ENCODE assay signal across 25 cellular contexts in genomic region chr1:115477071-115477470, GRCh38.
"Had no signal": no experiment of that assay in that cellular context is flagged by ENCODE, and none has a peak within 500 bp of the region (broad histone marks: within the 10 kb centered on the region; RNA-seq: fewer than 3 reads in every experiment).

No MANE protein-coding gene starts in this region.

- ATAC-seq: mucosa of descending colon; naive thymus-derived CD4-positive, alpha-beta T cell; natural killer cell treated with Interleukin-12 subunit alpha and Interleukin-12 subunit beta and Interleukin-15 and Interleukin-18, amount 100 ng/mL, for 72 hours; stimulated activated effector memory CD8-positive, alpha-beta T cell treated with anti-CD3 and anti-CD28 coated beads, Interleukin-12 subunit alpha, Interleukin-12 subunit beta, amount 100 ng/mL, for 72 hours had no signal

- DNase-seq: hippocampal formation; immature natural killer cell; left ventricle myocardium inferior; midbrain; mucosa of descending colon; naive thymus-derived CD4-positive, alpha-beta T cell; occipital lobe; right cardiac atrium; stimulated activated CD4-positive, alpha-beta T cell treated with anti-CD3 and anti-CD28 coated beads, Interleukin-12 subunit alpha, Interleukin-12 subunit beta, amount 100 ng/mL, for 4 hours; stimulated activated CD4-positive, alpha-beta T cell treated with anti-CD3 and anti-CD28 coated beads, Interleukin-15, amount 100 ng/mL, for 24 hours; stimulated activated CD4-positive, alpha-beta T cell treated with anti-CD3 and anti-CD28 coated beads, Interleukin-2, amount 100 ng/mL, for 24 hours; stimulated activated CD4-positive, alpha-beta T cell treated with anti-CD3 and anti-CD28 coated beads, Interleukin-4, amount 100 ng/mL, for 24 hours; stimulated activated naive CD4-positive, alpha-beta T cell; trophoblast cell had no signal

- H3K4me1 Mint-ChIP-seq: immature natural killer cell; naive thymus-derived CD4-positive, alpha-beta T cell; stimulated activated effector memory CD8-positive, alpha-beta T cell treated with anti-CD3 and anti-CD28 coated beads, Interleukin-12 subunit alpha, Interleukin-12 subunit beta, amount 100 ng/mL, for 72 hours had no signal

- H3K36me3 Mint-ChIP-seq: immature natural killer cell; natural killer cell treated with Interleukin-12 subunit alpha and Interleukin-12 subunit beta and Interleukin-15 and Interleukin-18, amount 100 ng/mL, for 72 hours; stimulated activated effector memory CD8-positive, alpha-beta T cell treated with anti-CD3 and anti-CD28 coated beads, Interleukin-12 subunit alpha, Interleukin-12 subunit beta, amount 100 ng/mL, for 72 hours had no signal

- H3K9me3 Mint-ChIP-seq: natural killer cell treated with Interleukin-12 subunit alpha and Interleukin-12 subunit beta and Interleukin-15 and Interleukin-18, amount 100 ng/mL, for 72 hours; stimulated activated effector memory CD8-positive, alpha-beta T cell treated with anti-CD3 and anti-CD28 coated beads, Interleukin-12 subunit alpha, Interleukin-12 subunit beta, amount 100 ng/mL, for 72 hours; stimulated activated naive CD8-positive, alpha-beta T cell treated with anti-CD3 and anti-CD28 coated beads, Interleukin-15, Interleukin-2, amounts not matched to agents 100 ng/mL and 50 ng/mL, for 24 hours had no signal

- H3K9me3 ChIP-seq: left ventricle myocardium inferior, mucosa of descending colon, neutrophil, suprapubic skin, thoracic aorta, tibial artery, vagina had no signal

- H3K4me3 Mint-ChIP-seq: immature natural killer cell; naive thymus-derived CD4-positive, alpha-beta T cell; natural killer cell treated with Interleukin-12 subunit alpha and Interleukin-12 subunit beta and Interleukin-15 and Interleukin-18, amount 100 ng/mL, for 72 hours; stimulated activated effector memory CD8-positive, alpha-beta T cell treated with anti-CD3 and anti-CD28 coated beads, Interleukin-12 subunit alpha, Interleukin-12 subunit beta, amount 100 ng/mL, for 72 hours; stimulated activated naive CD8-positive, alpha-beta T cell treated with anti-CD3 and anti-CD28 coated beads, Interleukin-15, Interleukin-2, amounts not matched to agents 100 ng/mL and 50 ng/mL, for 24 hours had no signal

- H3K36me3 ChIP-seq: left ventricle myocardium inferior, neutrophil, suprapubic skin, thoracic aorta, tibial artery, vagina had no signal

- H3K27me3 Mint-ChIP-seq: stimulated activated naive CD8-positive, alpha-beta T cell treated with anti-CD3 and anti-CD28 coated beads, Interleukin-15, Interleukin-2, amounts not matched to agents 100 ng/mL and 50 ng/mL, for 24 hours had no signal

- H3K27me3 ChIP-seq: vagina had no signal

- H3K4me3 ChIP-seq: left ventricle myocardium inferior, lung, mucosa of descending colon, skin epidermis, suprapubic skin, thoracic aorta, tibial artery, vagina had no signal

- H3K27ac ChIP-seq: left ventricle myocardium inferior, neutrophil, skin epidermis, suprapubic skin, thoracic aorta, tibial artery, vagina had no signal

- H3K27ac Mint-ChIP-seq: immature natural killer cell; naive thymus-derived CD4-positive, alpha-beta T cell; natural killer cell treated with Interleukin-12 subunit alpha and Interleukin-12 subunit beta and Interleukin-15 and Interleukin-18, amount 100 ng/mL, for 72 hours; progenitor cell of endocrine pancreas; stimulated activated effector memory CD8-positive, alpha-beta T cell treated with anti-CD3 and anti-CD28 coated beads, Interleukin-12 subunit alpha, Interleukin-12 subunit beta, amount 100 ng/mL, for 72 hours; stimulated activated naive CD8-positive, alpha-beta T cell treated with anti-CD3 and anti-CD28 coated beads, Interleukin-15, Interleukin-2, amounts not matched to agents 100 ng/mL and 50 ng/mL, for 24 hours had no signal

- H3K4me1 ChIP-seq: left ventricle myocardium inferior, vagina had no signal
